ENCODE assay signal across 13 cellular contexts in the genomic region with DNA sequence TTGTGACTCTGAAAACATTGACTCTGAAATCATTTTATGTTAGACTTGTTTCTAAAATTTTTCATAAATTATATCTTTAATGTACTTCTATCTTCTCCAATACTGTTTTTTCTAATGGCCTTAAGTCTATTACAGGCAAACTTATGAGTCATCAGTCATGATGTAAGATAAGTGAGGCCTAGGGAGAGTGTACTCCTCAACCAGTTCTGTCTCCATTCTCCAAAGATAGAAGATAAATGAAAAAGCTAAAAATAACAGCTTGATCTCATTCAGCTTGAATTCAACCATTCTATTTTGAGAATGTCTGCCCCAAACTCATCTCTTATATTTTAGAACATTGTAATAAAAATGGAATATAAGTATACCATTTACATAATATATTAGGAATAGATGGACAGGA. TPM values are rescaled to one million over a fixed set of nuclear protein-coding genes. Genes with fewer than 3 reads are reported as not detected.
DNase-seq lines count a peak whose midpoint lies in the region; ATAC-seq and TF ChIP-seq lines count a peak whose summit lies in the region.
"Had no signal": no experiment of that assay in that cellular context is flagged by ENCODE, and none has a peak within 500 bp of the region (broad histone marks: within the 10 kb centered on the region; RNA-seq: fewer than 3 reads in every experiment).

No MANE protein-coding gene starts in this region.

- no peak overlapping the region for H3K4me3 Mint-ChIP-seq in MCF 10A (ENCODE audit: unreplicated experiment)
- H3K4me3 Mint-ChIP-seq: activated T-cell treated with anti-CD3 and anti-CD28 coated beads, Interleukin-2, amount 50 U/mL, for 4 hours; dendritic cell treated with granulocyte-macrophage colony-stimulating factor and Interleukin-4, amounts not matched to agents 40 ng/mL and 50 ng/mL, for 4 days had no signal

- intact Hi-C loops in MCF 10A (cut with micrococcal nuclease) (no loop called here), breast epithelium (cut with DNase I; ENCODE audit: low total_unique reads) (no loop called here), heart right ventricle (cut with DNase I) (loop anchor here in 1 of 10 donors (5.0 kb wide), 1 partner anchor 34 kb away; the partner anchor contains the start of gene STBD1), OCI-LY7 (cut with micrococcal nuclease; ENCODE audit: unreplicated experiment) (no loop called here)

- no peak overlapping the region for H3K27ac ChIP-seq in breast epithelium
- peak overlapping the region in 4 of 10 donors; percentile 30 to 65 (median 40) for H3K27ac ChIP-seq in heart right ventricle
- no peak overlapping the region for H3K27ac ChIP-seq in OCI-LY7 (ENCODE audit: low read depth, low read length, poor library complexity, severe bottlenecking)
- H3K27ac ChIP-seq: prostate gland had no signal

- H3K4me1 ChIP-seq in breast epithelium (no peaks in the 10 kb centered on the region), adipocyte (ENCODE audit: control insufficient read depth, insufficient read depth, low read length) (peaks cover 7% of the 10 kb centered on the region), heart right ventricle (peaks cover 0 to 20% (median 4%) of the 10 kb centered on the region in 9 donors), OCI-LY7 (ENCODE audit: insufficient read depth, low read length, poor library complexity, severe bottlenecking) (no peaks in the 10 kb centered on the region)
- H3K4me1 ChIP-seq: prostate gland had no signal

- no peak for TF ChIP-seq POLR2A in breast epithelium (IDR thresholded peaks at IDR 0.05)

- no peaks in the 10 kb centered on the region for H4K20me1 ChIP-seq in OCI-LY7 (ENCODE audit: insufficient read depth, low read length)

- no peaks in the 10 kb centered on the region for H3K9me3 ChIP-seq in breast epithelium
- peaks cover 4% of the 10 kb centered on the region for H3K9me3 ChIP-seq in adipocyte (ENCODE audit: control insufficient read depth, low read length)
- peaks cover 0 to 6% (median 0%) of the 10 kb centered on the region in 11 donors for H3K9me3 ChIP-seq in heart right ventricle
- H3K9me3 ChIP-seq in OCI-LY7 (ENCODE audit: low read length) = no peaks in the 10 kb centered on the region
- H3K9me3 ChIP-seq: prostate gland had no signal

- no peak overlapping the region for H3K4me2 ChIP-seq in OCI-LY7 (ENCODE audit: low read length)

- H3K27me3 ChIP-seq in breast epithelium (no peaks in the 10 kb centered on the region), adipocyte (replicated peaks; ENCODE audit: control insufficient read depth, insufficient read depth, low read length) (peaks cover 3% of the 10 kb centered on the region), heart right ventricle (no peaks in the 10 kb centered on the region)

- no peak overlapping the region for H3K9ac ChIP-seq in adipocyte (ENCODE audit: low read length)

- H3K36me3 ChIP-seq in breast epithelium (no peaks in the 10 kb centered on the region), adipocyte (ENCODE audit: control insufficient read depth, insufficient read depth, low read length, severe bottlenecking) (no peaks in the 10 kb centered on the region), heart right ventricle (no peaks in the 10 kb centered on the region), OCI-LY7 (ENCODE audit: insufficient read depth, low read length) (no peaks in the 10 kb centered on the region)
- H3K36me3 ChIP-seq: prostate gland had no signal

- TF ChIP-seq CTCF in MCF 10A (IDR thresholded peaks at IDR 0.05; ENCODE audit: unreplicated experiment) = no peak
- no peak for TF ChIP-seq CTCF in breast epithelium (IDR thresholded peaks at IDR 0.05)
- TF ChIP-seq CTCF in heart right ventricle (IDR thresholded peaks at IDR 0.05) = no peak
- TF ChIP-seq CTCF in OCI-LY7 (conservative IDR thresholded peaks at IDR 0.05; ENCODE audit: low read length) = no peak

- H3K27ac Mint-ChIP-seq in MCF 10A (ENCODE audit: low read depth, unreplicated experiment) = no peak overlapping the region
- H3K27ac Mint-ChIP-seq: dendritic cell treated with granulocyte-macrophage colony-stimulating factor and Interleukin-4, amounts not matched to agents 40 ng/mL and 50 ng/mL, for 4 days had no signal

- DNase-seq in MCF 10A (ENCODE audit: unreplicated experiment) (peak; percentile 53), breast epithelium (ENCODE audit: low spot score in 2 of 2) (no peak), adipocyte (ENCODE audit: low read depth) (peak; percentile 68), heart right ventricle (no peak), OCI-LY7 (ENCODE audit: low spot score) (no peak), DMS79 treated with DMSO at 0.1 percent for 48 hours (lab: John Stamatoyannopoulos, UW) (no peak)
- DNase-seq: activated T-cell treated with anti-CD3 and anti-CD28 coated beads, Interleukin-2, amount 50 U/mL, for 4 hours; NCI-H526 treated with DMSO at 0.1 percent for 48 hours; T-helper 9 cell had no signal

- H3K9me2 ChIP-seq in OCI-LY7 (ENCODE audit: insufficient read depth, low read length) = no peaks in the 10 kb centered on the region

- no peaks in the 10 kb centered on the region for H3K27me3 Mint-ChIP-seq in MCF 10A (ENCODE audit: insufficient read depth, unreplicated experiment)
- H3K27me3 Mint-ChIP-seq: dendritic cell treated with granulocyte-macrophage colony-stimulating factor and Interleukin-4, amounts not matched to agents 40 ng/mL and 50 ng/mL, for 4 days had no signal

- H3K79me2 ChIP-seq in OCI-LY7 (ENCODE audit: insufficient read depth, low read depth, low read length) = no peaks in the 10 kb centered on the region

- H2AFZ ChIP-seq in OCI-LY7 (ENCODE audit: low read length) = no peak overlapping the region

- POLR2A ChIA-PET in MCF 10A (lab: Yijun Ruan, JAX) = interaction anchor here (0.6 to 1.3 kb wide), 5 partner anchors 9 to 55 kb away, joined by 3 to 7 read pairs (median 4); partner anchors contain the start of gene STBD1
- POLR2A ChIA-PET in OCI-LY7 (lab: Charles Lee) = interaction anchor here (1.6 kb wide), 1 partner anchor 16 kb away, joined by 7 read pairs; no protein-coding TSS in a partner anchor

- H3K36me3 Mint-ChIP-seq in MCF 10A (ENCODE audit: insufficient read depth, unreplicated experiment) = no peaks in the 10 kb centered on the region

- no peaks in the 10 kb centered on the region for H3K9me3 Mint-ChIP-seq in MCF 10A (ENCODE audit: unreplicated experiment)
- H3K9me3 Mint-ChIP-seq: activated T-cell treated with anti-CD3 and anti-CD28 coated beads, Interleukin-2, amount 50 U/mL, for 4 hours; dendritic cell treated with granulocyte-macrophage colony-stimulating factor and Interleukin-4, amounts not matched to agents 40 ng/mL and 50 ng/mL, for 4 days had no signal

- ATAC-seq in heart right ventricle = peak in 7 of 8 donors; percentile 49 to 97 (median 83)
- ATAC-seq in GM21825 (IDR thresholded peaks at IDR 0.05; ENCODE audit: unreplicated experiment) = no peak
- ATAC-seq in GM21737 (IDR thresholded peaks at IDR 0.05; ENCODE audit: unreplicated experiment) = no peak
- ATAC-seq: activated T-cell treated with anti-CD3 and anti-CD28 coated beads, Interleukin-2, amount 50 U/mL, for 4 hours had no signal

- no TSS peak for BruUV-seq in MCF 10A (replicated peaks; lab: Mats Ljungman, UMichigan)
- no TSS peak for BruUV-seq in OCI-LY7 (replicated peaks; lab: Mats Ljungman, UMichigan)

- H3K4me3 ChIP-seq in breast epithelium (no peak overlapping the region), adipocyte (ENCODE audit: low read length) (no peak overlapping the region), heart right ventricle (no peak overlapping the region), OCI-LY7 (ENCODE audit: low read depth, low read length, poor library complexity, severe bottlenecking) (no peak overlapping the region)
- H3K4me3 ChIP-seq: prostate gland had no signal

- no peaks in the 10 kb centered on the region for H3K4me1 Mint-ChIP-seq in MCF 10A (ENCODE audit: insufficient read depth, unreplicated experiment)

- CTCF ChIA-PET in MCF 10A (lab: Yijun Ruan, JAX) = interaction anchor here (0.9 to 1.0 kb wide), 3 partner anchors 32 to 34 kb away, joined by 3 to 4 read pairs (median 3); partner anchors contain the start of gene STBD1
- CTCF ChIA-PET in OCI-LY7 (lab: Charles Lee; ENCODE audit: unreplicated experiment) = no interaction called here

RNA-seq across cellular contexts. Expression of gene STBD1, which starts 34.5 kb away (rescaled TPM):
- total RNA-seq in MCF 10A (2022) (3.7 and 5.7 TPM in 2 replicates), breast epithelium (10 to 100 TPM in 1 of 3 donors, 1 to 10 TPM in 2; 7.3 to 24.0 (median 8.8) TPM), heart right ventricle (10 to 100 TPM; 14.8 to 53.7 (median 22.6) TPM), OCI-LY7 (2022) (not detected in 2 replicates)
- 10 to 100 TPM; 17.9 to 32.4 TPM for polyA plus RNA-seq in heart right ventricle
- not detected in 2 replicates for total RNA-seq in OCI-LY7 (2014; rRNA removed; shearing (Covaris generic))

Comparison
In these comparisons a context has a peak if more than half of its experiments do, and no peak if none do; other contexts are left out.
1. DNase-seq: peak in MCF 10A (single experiment) and adipocyte (single experiment); none in breast epithelium (0 of 2), heart right ventricle (0 of 2), OCI-LY7 (single experiment) and DMS79 treated with DMSO at 0.1 percent for 48 hours (single experiment).
2. ATAC-seq: peak in heart right ventricle (7 of 8); none in GM21825 (single experiment) and GM21737 (single experiment).